In the genomic region with DNA sequence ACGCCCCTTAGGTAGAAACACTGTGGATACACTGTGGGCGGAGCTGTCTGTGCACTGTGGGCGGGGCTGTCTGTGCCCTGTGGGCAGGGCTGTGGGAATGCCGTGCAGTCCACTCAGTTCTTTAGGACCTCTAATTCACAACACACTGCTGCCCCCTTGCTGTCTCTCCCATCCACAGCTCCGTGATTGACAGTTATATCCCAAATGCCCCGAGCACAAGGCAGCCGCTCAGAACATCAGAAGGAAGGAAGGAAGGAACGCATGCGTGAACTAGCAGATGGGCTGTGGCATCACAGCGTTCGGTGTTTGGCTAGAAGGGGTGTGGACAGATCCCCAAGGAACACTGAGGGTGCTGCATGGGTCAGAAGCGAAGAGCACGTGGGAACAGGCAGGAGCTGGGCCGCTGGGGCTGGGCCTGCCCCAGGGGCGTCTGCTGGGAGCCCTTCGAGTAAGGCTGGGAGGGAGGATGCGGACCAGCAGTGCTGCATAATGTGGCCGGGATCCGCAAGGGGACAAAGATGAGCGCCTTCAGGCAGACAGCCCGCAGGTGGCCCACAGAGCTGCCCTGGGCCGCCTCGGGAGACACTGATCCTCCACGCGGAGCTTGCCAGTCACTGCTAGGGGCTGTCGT, we compare ENCODE assay signal across 9 cellular contexts. TPM values are rescaled to one million over a fixed set of nuclear protein-coding genes. Genes with fewer than 3 reads are reported as not detected.
A peak's percentile ranks its signal among the peaks of the same experiment; 100 is the strongest.
DNase-seq lines count a peak whose midpoint lies in the region; ATAC-seq and TF ChIP-seq lines count a peak whose summit lies in the region.
"Had no signal": no experiment of that assay in that cellular context is flagged by ENCODE, and none has a peak within 500 bp of the region (broad histone marks: within the 10 kb centered on the region; RNA-seq: fewer than 3 reads in every experiment).

No MANE protein-coding gene starts in this region.

- H3K79me2 ChIP-seq in GM23248 (ENCODE audit: insufficient read depth) (0 out of 2 replicates have a peak, but pooled peaks cover under 1% of the 10 kb centered on the region), trophoblast cell (ENCODE audit: control insufficient read depth, insufficient read depth, low read length, poor library complexity) (no peaks in the 10 kb centered on the region)

- no peak overlapping the region for H3K9ac ChIP-seq in GM23248
- H3K9ac ChIP-seq in trophoblast cell (ENCODE audit: low read length): no peak overlapping the region

- H3K79me1 ChIP-seq in trophoblast cell (ENCODE audit: low read length): no peaks in the 10 kb centered on the region

- no peaks in the 10 kb centered on the region for H3K9me3 ChIP-seq in GM23248 (ENCODE audit: low read depth)
- peaks cover 5% of the 10 kb centered on the region for H3K9me3 ChIP-seq in trophoblast cell (ENCODE audit: insufficient read depth, low read depth, low read length)

- no peak overlapping the region for H3K23ac ChIP-seq in trophoblast cell (ENCODE audit: low read length)

- H2AK5ac ChIP-seq in trophoblast cell (ENCODE audit: low read length): no peak overlapping the region

- no peaks in the 10 kb centered on the region for H4K20me1 ChIP-seq in GM23248 (ENCODE audit: insufficient read depth)

- H4K8ac ChIP-seq in trophoblast cell (ENCODE audit: low read depth, low read length): no peak overlapping the region

- peaks cover 36% of the 10 kb centered on the region for H3K4me1 Mint-ChIP-seq in activated CD4-positive, alpha-beta T cell treated with anti-CD3 and anti-CD28 coated beads, Interleukin-2, amount 10 ng/mL, durations not matched to agents 7 days and 5 days

- POLR2A ChIA-PET in AG04449 (lab: Yijun Ruan, JAX): interaction anchor here (1.0 kb wide), 1 partner anchor 18 kb away, joined by 3 read pairs; no protein-coding TSS in a partner anchor
- POLR2A ChIA-PET in activated CD4-positive, alpha-beta T cell treated with anti-CD3 and anti-CD28 coated beads, Interleukin-2, amount 10 ng/mL, durations not matched to agents 7 days and 5 days (lab: Charles Lee): no interaction called here

- H2BK12ac ChIP-seq in trophoblast cell (ENCODE audit: low read length): no peak overlapping the region

- 0 out of 2 replicates have a peak, but pooled peaks cover 8% of the 10 kb centered on the region for H3K36me3 ChIP-seq in GM23248 (ENCODE audit: low read depth)
- H3K36me3 ChIP-seq in trophoblast cell (ENCODE audit: control insufficient read depth in 1 of 2, insufficient read depth in 2 of 2, low read length in 2 of 2): peaks cover 40 to 57% of the 10 kb centered on the region in 2 experiments

- no peak overlapping the region for H3K4me3 ChIP-seq in AG04449 (ENCODE audit: low read depth, low read length)
- H3K4me3 ChIP-seq in GM23248: no peak overlapping the region
- peak overlapping the region; percentile 8 for H3K4me3 ChIP-seq in trophoblast cell (ENCODE audit: low read depth, low read length)

- H3K9me2 ChIP-seq in GM23248 (ENCODE audit: insufficient read depth): no peaks in the 10 kb centered on the region

- H3K27ac ChIP-seq in GM23248 (no peak overlapping the region), trophoblast cell (ENCODE audit: low read depth, low read length) (no peak overlapping the region)
- H3K27ac ChIP-seq: epithelial cell of prostate had no signal

- H3K27me3 Mint-ChIP-seq in activated CD4-positive, alpha-beta T cell treated with anti-CD3 and anti-CD28 coated beads, Interleukin-2, amount 10 ng/mL, durations not matched to agents 7 days and 5 days: no peaks in the 10 kb centered on the region

- H4K91ac ChIP-seq in trophoblast cell (ENCODE audit: low read depth, low read length): no peak overlapping the region

- no peak overlapping the region for H2AFZ ChIP-seq in GM23248
- H2AFZ ChIP-seq in trophoblast cell (ENCODE audit: insufficient read depth, low read length, poor library complexity): no peak overlapping the region

- no peak overlapping the region for H3K4me3 Mint-ChIP-seq in activated CD4-positive, alpha-beta T cell treated with anti-CD3 and anti-CD28 coated beads, Interleukin-2, amount 10 ng/mL, durations not matched to agents 7 days and 5 days

- H3K27me3 ChIP-seq in GM23248 (replicated peaks; ENCODE audit: insufficient read depth) (no peaks in the 10 kb centered on the region), trophoblast cell (ENCODE audit: insufficient read depth, low read length) (no peaks in the 10 kb centered on the region)

- in situ Hi-C loops in GM23248 (cut with MboI): no loop called here

- peaks cover 13% of the 10 kb centered on the region for H3K36me3 Mint-ChIP-seq in activated CD4-positive, alpha-beta T cell treated with anti-CD3 and anti-CD28 coated beads, Interleukin-2, amount 10 ng/mL, durations not matched to agents 7 days and 5 days (ENCODE audit: low read depth)

- no peak overlapping the region for H4K12ac ChIP-seq in trophoblast cell (ENCODE audit: low read depth, low read length)

- H3K27ac Mint-ChIP-seq in activated CD4-positive, alpha-beta T cell treated with anti-CD3 and anti-CD28 coated beads, Interleukin-2, amount 10 ng/mL, durations not matched to agents 7 days and 5 days: no peak overlapping the region

- WGBS in GM23248 (ENCODE audit: low coverage in 1 of 2, low lambda C conversion rate in 2 of 2, missing lambda C conversion rate in 2 of 2), 2 experiments: 62 to 71% methylated on average over 24 to 26 of the region's 26 CpGs
- no CpG with 5 or more reads among the region's 26 CpGs for WGBS in trophoblast cell (ENCODE audit: extremely low coverage, insufficient coverage, insufficient read length)

- H3K4me1 ChIP-seq in GM23248 (ENCODE audit: insufficient read depth): peaks cover 6% of the 10 kb centered on the region; the same call in 1 of the 2 replicates
- H3K4me1 ChIP-seq in trophoblast cell (ENCODE audit: control insufficient read depth in 1 of 2, insufficient read depth in 2 of 2, low read length in 2 of 2): peaks cover 0 to 8% of the 10 kb centered on the region in 2 experiments

- no peak overlapping the region for H3K4ac ChIP-seq in trophoblast cell (ENCODE audit: low read depth, low read length)

- H3F3A ChIP-seq in GM23248 (ENCODE audit: insufficient read depth): peaks cover 8% of the 10 kb centered on the region; the same call in 1 of the 2 replicates

- no peak overlapping the region for H3K14ac ChIP-seq in trophoblast cell (ENCODE audit: low read length)

- CTCF ChIA-PET in AG04449 (lab: Yijun Ruan, JAX): interaction anchor here (1.0 to 23.1 kb wide), 7 partner anchors 8 to 234 kb away, joined by 3 to 679 read pairs (median 10); no protein-coding TSS in a partner anchor
- CTCF ChIA-PET in activated CD4-positive, alpha-beta T cell treated with anti-CD3 and anti-CD28 coated beads, Interleukin-2, amount 10 ng/mL, durations not matched to agents 7 days and 5 days (lab: Charles Lee): no interaction called here

- no peak overlapping the region for H3K4me2 ChIP-seq in GM23248 (ENCODE audit: unreplicated experiment)
- H3K4me2 ChIP-seq in trophoblast cell (ENCODE audit: low read length): no peak overlapping the region

- peak; percentile 20 for TF ChIP-seq CTCF in AG04449 (IDR thresholded peaks at IDR 0.05; ENCODE audit: insufficient read depth, low read length, missing control alignments)

- no peak overlapping the region for H2BK5ac ChIP-seq in trophoblast cell (ENCODE audit: low read depth, low read length, poor library complexity)

- DNase-seq in AG04449 (ENCODE audit: low read depth, low spot score) (no peak), GM23248 (peak; percentile 66), RKO (ENCODE audit: low spot score) (peak; percentile 67), fibroblast of peridontal ligament (ENCODE audit: extremely low read depth) (peak; percentile 52), trophoblast cell (peak; percentile 94 to 95), GOT3 (lab: John Stamatoyannopoulos, UW) (no peak)
- no peak for DNase-seq in activated CD4-positive, alpha-beta T cell treated with anti-CD3 and anti-CD28 coated beads, Interleukin-2, amount 10 ng/mL, durations not matched to agents 7 days and 5 days

- no peak overlapping the region for H2BK120ac ChIP-seq in trophoblast cell (ENCODE audit: insufficient read depth, low read length, poor library complexity)

- no peak overlapping the region for H3K18ac ChIP-seq in trophoblast cell (ENCODE audit: low read length)

- ATAC-seq in HG03097 (IDR thresholded peaks at IDR 0.05; ENCODE audit: low FRiP score, unreplicated experiment): no peak

- no peaks in the 10 kb centered on the region for H3K9me3 Mint-ChIP-seq in activated CD4-positive, alpha-beta T cell treated with anti-CD3 and anti-CD28 coated beads, Interleukin-2, amount 10 ng/mL, durations not matched to agents 7 days and 5 days

RNA-seq across cellular contexts. Expression of gene ACOX3, which starts 29.8 kb away (rescaled TPM):
- 33.8 and 48.4 TPM in 2 replicates for total RNA-seq in GM23248 (2014; rRNA removed; shearing (Covaris generic))
- 24.7 and 25.1 TPM in 2 replicates for polyA plus RNA-seq in GM23248 (2016; fragmentation: Nextera tagmentation; extraction: Ambion mirVana)
- polyA plus RNA-seq in trophoblast cell (2013): 21.5 and 23.3 TPM in 2 replicates
- total RNA-seq in activated CD4-positive, alpha-beta T cell treated with anti-CD3 and anti-CD28 coated beads, Interleukin-2, amount 10 ng/mL, durations not matched to agents 7 days and 5 days: 10 to 100 TPM; 13.8 to 15.4 TPM

RNA-seq across cellular contexts. Expression of gene TRMT44, which starts 29.8 kb away (rescaled TPM):
- total RNA-seq in GM23248 (2014; rRNA removed; shearing (Covaris generic)): 12.0 and 12.5 TPM in 2 replicates
- 4.1 and 4.4 TPM in 2 replicates for polyA plus RNA-seq in GM23248 (2016; fragmentation: Nextera tagmentation; extraction: Ambion mirVana)
- 16.7 and 17.7 TPM in 2 replicates for polyA plus RNA-seq in trophoblast cell (2013)
- 10 to 100 TPM; 17.5 to 21.4 TPM for total RNA-seq in activated CD4-positive, alpha-beta T cell treated with anti-CD3 and anti-CD28 coated beads, Interleukin-2, amount 10 ng/mL, durations not matched to agents 7 days and 5 days

Comparison
In these comparisons a context has a peak if more than half of its experiments do, and no peak if none do; other contexts are left out.
1. DNase-seq: peak in GM23248 (single experiment), RKO (single experiment), fibroblast of peridontal ligament (single experiment) and trophoblast cell (2 of 2); none in AG04449 (single experiment), GOT3 (single experiment) and activated CD4-positive, alpha-beta T cell treated with anti-CD3 and anti-CD28 coated beads, Interleukin-2, amount 10 ng/mL, durations not matched to agents 7 days and 5 days (single experiment).